ENCODE assay signal across 28 cellular contexts in genomic region chr2:21748501-21748900, GRCh38.
"Had no signal": no experiment of that assay in that cellular context is flagged by ENCODE, and none has a peak within 500 bp of the region (broad histone marks: within the 10 kb centered on the region; RNA-seq: fewer than 3 reads in every experiment).

No MANE protein-coding gene starts in this region.

- H3K4me2 ChIP-seq: SK-N-SH had no signal

- H3K9ac ChIP-seq: SK-N-SH had no signal

- H3K27ac ChIP-seq: body of pancreas, breast epithelium, Peyer's patch, SJSA1 had no signal

- ATAC-seq: activated CD4-positive, alpha-beta T cell treated with anti-CD3 and anti-CD28 coated beads for 36 hours; activated CD4-positive, CD25-positive, alpha-beta regulatory T cell treated with anti-CD3 and anti-CD28 coated beads, Interleukin-2, amount 50 U/mL, for 24 hours; activated CD8-positive, alpha-beta T cell treated with anti-CD3 and anti-CD28 coated beads, Interleukin-2, amount 10 ng/mL, durations not matched to agents 7 days and 5 days; body of pancreas; PC-3; WTC11 had no signal

- DNase-seq: activated CD4-positive, alpha-beta T cell treated with anti-CD3 and anti-CD28 coated beads for 36 hours; activated CD4-positive, alpha-beta T cell treated with anti-CD3 and anti-CD28 coated beads, Interleukin-2, amount 10 ng/mL, durations not matched to agents 7 days and 5 days; activated CD4-positive, alpha-beta T cell treated with anti-CD3 and anti-CD28 coated beads, Interleukin-2, amount 50 U/mL, for 48 hours; activated CD8-positive, alpha-beta T cell treated with anti-CD3 and anti-CD28 coated beads, Interleukin-2, amount 10 ng/mL, durations not matched to agents 7 days and 5 days; activated gamma-delta T cell; activated naive CD4-positive, alpha-beta T cell treated with Interleukin-2 at 50 U/mL for 16 hours; activated naive CD8-positive, alpha-beta T cell treated with anti-CD3 and anti-CD28 coated beads, Interleukin-2, amount 10 ng/mL, durations not matched to agents 7 days and 5 days; activated T-cell treated with anti-CD3 and anti-CD28 coated beads, Interleukin-2, amount 50 U/mL, for 24 hours; body of pancreas; Karpas-422; MG63; NCI-H1092; NCI-H1436 treated with DMSO at 0.1 percent for 48 hours; NCI-H1694 treated with DMSO at 0.1 percent for 48 hours; NCI-H2029; NCI-H510A; NCI-H526; NCI-H748 treated with DMSO at 0.1 percent for 48 hours; NK-92 treated with Interleukin-12 subunit alpha and Interleukin-12 subunit beta, amount 100 ng/mL, for 24 hours; PC-3; Peyer's patch; RPMI8226; SHP77 treated with DMSO at 0.1 percent for 48 hours; SK-N-SH had no signal

- H3K4me3 ChIP-seq: body of pancreas, breast epithelium, MG63, Peyer's patch, SJSA1 had no signal

- H3K27me3 ChIP-seq: body of pancreas, breast epithelium, MG63, Peyer's patch, SJSA1 had no signal

- H3K4me1 ChIP-seq: body of pancreas, breast epithelium, Peyer's patch, SJSA1 had no signal

- H3K36me3 ChIP-seq: breast epithelium, MG63, Peyer's patch, SJSA1 had no signal

- H3K9me3 ChIP-seq: body of pancreas, MG63, SJSA1 had no signal
